Comparison of ENCODE assay signal across 8 cellular contexts in genomic region chr2:218398437-218399390, GRCh38. TPM values are rescaled to one million over a fixed set of nuclear protein-coding genes. Genes with fewer than 3 reads are reported as not detected.
DNase-seq lines count a peak whose midpoint lies in the region; ATAC-seq and TF ChIP-seq lines count a peak whose summit lies in the region.

No MANE protein-coding gene starts in this region.

- ATAC-seq in GM23338 (peak; percentile 2), GM21737 (IDR thresholded peaks at IDR 0.05; ENCODE audit: unreplicated experiment) (no peak)

- H3K79me2 ChIP-seq in GM23338 (replicated peaks; ENCODE audit: insufficient read depth) = no peaks in the 10 kb centered on the region

- no peak overlapping the region for H3K27ac ChIP-seq in GM23338 (ENCODE audit: low read depth)
- peak overlapping the region; percentile 92 for H3K27ac ChIP-seq in effector memory CD4-positive, alpha-beta T cell (ENCODE audit: insufficient read depth, low read length, poor library complexity, severe bottlenecking)

- H3K4me1 Mint-ChIP-seq in GM23338 = peaks cover 27% of the 10 kb centered on the region; the same call in 2 of the 3 replicates

- H3K27ac Mint-ChIP-seq in GM23338 = no peak overlapping the region

- H3K36me3 ChIP-seq in GM23338 (ENCODE audit: insufficient read depth) = no peaks in the 10 kb centered on the region
- peaks cover 22% of the 10 kb centered on the region for H3K36me3 ChIP-seq in effector memory CD4-positive, alpha-beta T cell (ENCODE audit: control insufficient read depth, insufficient read depth, low read length)

- peak overlapping the region; percentile 82 for H3K4me3 ChIP-seq in GM23338
- H3K4me3 ChIP-seq in effector memory CD4-positive, alpha-beta T cell (ENCODE audit: insufficient read depth, low read depth, low read length, poor library complexity, severe bottlenecking) = peak overlapping the region; percentile 72

- no peaks in the 10 kb centered on the region for H3K9me2 ChIP-seq in GM23338 (ENCODE audit: insufficient read depth)

- no peaks in the 10 kb centered on the region for H4K20me1 ChIP-seq in GM23338 (replicated peaks; ENCODE audit: insufficient read depth)

- no peak for TF ChIP-seq CTCF in GM23338 (conservative IDR thresholded peaks at IDR 0.05; ENCODE audit: low read depth in 2 of 2)

- H2AFZ ChIP-seq in GM23338 = peak overlapping the region; percentile 99; the same call in 1 of the 2 replicates

- H3K27me3 ChIP-seq in GM23338 (ENCODE audit: insufficient read depth) = peaks cover 38% of the 10 kb centered on the region
- no peaks in the 10 kb centered on the region for H3K27me3 ChIP-seq in effector memory CD4-positive, alpha-beta T cell (replicated peaks; ENCODE audit: control insufficient read depth, insufficient read depth, low read length, poor library complexity, severe bottlenecking)

- DNase-seq in GM03348 (ENCODE audit: low spot score) = peak; percentile 89
- DNase-seq in GM23338 (ENCODE audit: low spot score) = peak; percentile 56
- DNase-seq in NAMALWA (ENCODE audit: low spot score) = peak; percentile 75
- DNase-seq in activated CD4-positive, alpha-beta T cell treated with anti-CD3 and anti-CD28 coated beads, Interleukin-2, amount 50 U/mL, for 4 hours = peak; percentile 40 to 47
- peak; percentile 45 to 58 (median 48) for DNase-seq in effector memory CD4-positive, alpha-beta T cell
- peak; percentile 67 to 87 for DNase-seq in lung microvascular endothelial cell (ENCODE audit: low read depth in 2 of 2)
- DNase-seq in stimulated activated CD8-positive, alpha-beta memory T cell treated with anti-CD3 and anti-CD28 coated beads, Interleukin-12 subunit alpha, Interleukin-12 subunit beta, amount 100 ng/mL, for 4 hours (ENCODE audit: low read depth) = peak; percentile 54

- H3K27me3 Mint-ChIP-seq in GM23338 (ENCODE audit: insufficient read depth, low read depth, poor library complexity) = peaks cover 48% of the 10 kb centered on the region

- H3K4me1 ChIP-seq in GM23338 (ENCODE audit: insufficient read depth) = peaks cover 19% of the 10 kb centered on the region; the same call in 1 of the 2 replicates
- H3K4me1 ChIP-seq in effector memory CD4-positive, alpha-beta T cell (ENCODE audit: control insufficient read depth, insufficient read depth, low read length, poor library complexity, severe bottlenecking) = peaks cover 49% of the 10 kb centered on the region

- peak overlapping the region; percentile 75 for H3K4me2 ChIP-seq in GM23338

- peak overlapping the region; percentile 88 for H3K4me3 Mint-ChIP-seq in GM23338

- no peaks in the 10 kb centered on the region for H3K9me3 ChIP-seq in effector memory CD4-positive, alpha-beta T cell (ENCODE audit: control insufficient read depth, low read length)

- peaks cover 3% of the 10 kb centered on the region; the same call in 1 of the 2 replicates for H3F3A ChIP-seq in GM23338 (replicated peaks; ENCODE audit: low read depth)

- peaks cover 4% of the 10 kb centered on the region; the same call in 2 of the 3 replicates for H3K36me3 Mint-ChIP-seq in GM23338 (ENCODE audit: low read depth)

- no peaks in the 10 kb centered on the region for H3K9me3 Mint-ChIP-seq in GM23338

TF ChIP-seq in GM23338, 12 proteins besides CTCF, POLR2A, EP300 and RAD21:
- TF ChIP-seq ZNF114 (CRISPR knock-in tag; IDR thresholded peaks at IDR 0.05) = no peak
- peak; percentile 76 for TF ChIP-seq EZH2 (IDR thresholded peaks at IDR 0.05; ENCODE audit: low read depth, unreplicated experiment)
- no peak for TF ChIP-seq ZNF462 (CRISPR knock-in tag; IDR thresholded peaks at IDR 0.05)
- TF ChIP-seq EZH2phosphoT487 (IDR thresholded peaks at IDR 0.05; ENCODE audit: unreplicated experiment) = peak; percentile 61

RNA-seq across cellular contexts. Expression of gene CTDSP1, which starts 1.0 kb away (rescaled TPM):
- 14.8 and 21.8 TPM in 2 replicates for total RNA-seq in GM23338 (2014; rRNA removed; shearing (Covaris generic))
- 6.7 and 6.9 TPM in 2 replicates for polyA plus RNA-seq in GM23338 (2016; fragmentation: Nextera tagmentation; extraction: Ambion mirVana)
- 41.2 and 78.4 TPM in 2 replicates for total RNA-seq in lung microvascular endothelial cell

RNA-seq across cellular contexts. Expression of gene SLC11A1, which starts 16.6 kb away (rescaled TPM):
- total RNA-seq in GM23338 (2014; rRNA removed; shearing (Covaris generic)) = 0.89 TPM in 1 of 2 replicates, not detected in the other
- polyA plus RNA-seq in GM23338 (2016; fragmentation: Nextera tagmentation; extraction: Ambion mirVana) = 0.16 and 0.31 TPM in 2 replicates
- under 0.01 and 0.20 TPM in 2 replicates for total RNA-seq in lung microvascular endothelial cell

RNA-seq across cellular contexts. Expression of gene VIL1, which starts 20.2 kb away (rescaled TPM):
- total RNA-seq in GM23338 (2014; rRNA removed; shearing (Covaris generic)) = 5.9 and 9.2 TPM in 2 replicates
- 2.3 and 3.5 TPM in 2 replicates for polyA plus RNA-seq in GM23338 (2016; fragmentation: Nextera tagmentation; extraction: Ambion mirVana)
- not detected in 2 replicates for total RNA-seq in lung microvascular endothelial cell

RNA-seq across cellular contexts. Expression of gene CATIP, which starts 42.1 kb away (rescaled TPM):
- total RNA-seq in GM23338 (2014; rRNA removed; shearing (Covaris generic)) = not detected in 2 replicates
- polyA plus RNA-seq in GM23338 (2016; fragmentation: Nextera tagmentation; extraction: Ambion mirVana) = 0.15 and 0.23 TPM in 2 replicates
- not detected in 2 replicates for total RNA-seq in lung microvascular endothelial cell
